In genomic region chr12:591571-592505, GRCh38 we compare ENCODE assay signal across 12 cellular contexts.
DNase-seq lines count a peak whose midpoint lies in the region; ATAC-seq and TF ChIP-seq lines count a peak whose summit lies in the region.
"Had no signal": no experiment of that assay in that cellular context is flagged by ENCODE, and none has a peak within 500 bp of the region (broad histone marks: within the 10 kb centered on the region; RNA-seq: fewer than 3 reads in every experiment).

No MANE protein-coding gene starts in this region.

- H3K4me1 Mint-ChIP-seq in chondrocyte (ENCODE audit: low read depth) (no peaks in the 10 kb centered on the region), endodermal cell (peaks cover 3% of the 10 kb centered on the region), T-helper 17 cell (peaks cover 5% of the 10 kb centered on the region)
- no peaks in the 10 kb centered on the region for H3K4me1 Mint-ChIP-seq in activated T-cell treated with anti-CD3 and anti-CD28 coated beads, Interleukin-2, amount 50 U/mL, for 24 hours (ENCODE audit: low read depth)

- no peaks in the 10 kb centered on the region for H3K36me3 ChIP-seq in BLaER1 treated with 17β-estradiol and CSF1 and Interleukin-3, amounts not matched to agents 10 nM and 100 nM
- no peaks in the 10 kb centered on the region for H3K36me3 ChIP-seq in neutrophil
- H3K36me3 ChIP-seq in endodermal cell (ENCODE audit: control insufficient read depth, insufficient read depth, low read length), result no peaks in the 10 kb centered on the region
- H3K36me3 ChIP-seq: thyroid gland had no signal

- H3K36me3 Mint-ChIP-seq in chondrocyte (ENCODE audit: low read depth), result peaks cover 3% of the 10 kb centered on the region
- no peaks in the 10 kb centered on the region for H3K36me3 Mint-ChIP-seq in endodermal cell (ENCODE audit: low read depth)
- no peaks in the 10 kb centered on the region for H3K36me3 Mint-ChIP-seq in T-helper 17 cell (ENCODE audit: low read depth)
- no peaks in the 10 kb centered on the region for H3K36me3 Mint-ChIP-seq in activated T-cell treated with anti-CD3 and anti-CD28 coated beads, Interleukin-2, amount 50 U/mL, for 24 hours (ENCODE audit: low read depth)

- peak overlapping the region; percentile 6 to 73 (median 54); a peak in 17 of 22 replicates for H3K9ac ChIP-seq in BLaER1 treated with 17β-estradiol and CSF1 and Interleukin-3, amounts not matched to agents 10 nM and 100 nM
- H3K9ac ChIP-seq in endodermal cell (ENCODE audit: extremely low read depth, low read length, poor library complexity, severe bottlenecking), result no peak overlapping the region

- H3K4me2 ChIP-seq in BLaER1 treated with 17β-estradiol and CSF1 and Interleukin-3, amounts not matched to agents 10 nM and 100 nM, result peak overlapping the region; percentile 69 to 97 (median 83)

- peaks cover 3% of the 10 kb centered on the region for H3K9me3 Mint-ChIP-seq in chondrocyte (ENCODE audit: low read depth)
- H3K9me3 Mint-ChIP-seq in endodermal cell, result peaks cover 3% of the 10 kb centered on the region
- H3K9me3 Mint-ChIP-seq in activated T-cell treated with anti-CD3 and anti-CD28 coated beads, Interleukin-2, amount 50 U/mL, for 24 hours, result peaks cover 3% of the 10 kb centered on the region

- 90 to 91% methylated on average over 20 to 22 of the region's 22 CpGs for WGBS in endodermal cell (ENCODE audit: insufficient coverage in 1 of 2, insufficient read length in 1 of 2), 2 experiments

- peaks cover 4% of the 10 kb centered on the region for H3K27me3 Mint-ChIP-seq in chondrocyte (ENCODE audit: low read depth)
- H3K27me3 Mint-ChIP-seq in endodermal cell (ENCODE audit: insufficient read depth), result no peaks in the 10 kb centered on the region
- no peaks in the 10 kb centered on the region for H3K27me3 Mint-ChIP-seq in T-helper 17 cell
- no peaks in the 10 kb centered on the region for H3K27me3 Mint-ChIP-seq in activated T-cell treated with anti-CD3 and anti-CD28 coated beads, Interleukin-2, amount 50 U/mL, for 24 hours

- TF ChIP-seq CTCF in chondrocyte (IDR thresholded peaks at IDR 0.05) (no peak), neutrophil (IDR thresholded peaks at IDR 0.05) (no peak), endodermal cell (conservative IDR thresholded peaks at IDR 0.05) (no peak)

- no peaks in the 10 kb centered on the region for H3K27me3 ChIP-seq in BLaER1 treated with 17β-estradiol and CSF1 and Interleukin-3, amounts not matched to agents 10 nM and 100 nM
- H3K27me3 ChIP-seq in neutrophil (no peaks in the 10 kb centered on the region), endodermal cell (ENCODE audit: control insufficient read depth, insufficient read depth, low read length, poor library complexity, severe bottlenecking) (no peaks in the 10 kb centered on the region)
- H3K27me3 ChIP-seq: thyroid gland had no signal

- peak; percentile 99 for DNase-seq in NCI-H2171 treated with DMSO at 0.1 percent for 48 hours (lab: John Stamatoyannopoulos, UW)
- DNase-seq in chondrocyte (ENCODE audit: low spot score), result peak; percentile 60
- no peak for DNase-seq in endodermal cell
- DNase-seq in T-helper 17 cell, result no peak
- DNase-seq in activated T-cell treated with anti-CD3 and anti-CD28 coated beads, Interleukin-2, amount 50 U/mL, for 24 hours, result no peak
- DNase-seq: activated CD4-positive, alpha-beta T cell treated with anti-CD3 and anti-CD28 coated beads, Interleukin-2, amount 10 ng/mL, durations not matched to agents 24 days and 14 days; activated naive CD4-positive, alpha-beta T cell treated with anti-CD3 and anti-CD28 coated beads for 36 hours; thyroid gland had no signal

- peaks cover 44 to 59% (median 55%) of the 10 kb centered on the region in 10 experiments for H3K4me1 ChIP-seq in BLaER1 treated with 17β-estradiol and CSF1 and Interleukin-3, amounts not matched to agents 10 nM and 100 nM
- peaks cover 31 to 38% of the 10 kb centered on the region in 2 experiments for H3K4me1 ChIP-seq in neutrophil (ENCODE audit: control insufficient read depth in 1 of 2, insufficient read depth in 1 of 2, low read depth in 1 of 2, low read length in 1 of 2)
- H3K4me1 ChIP-seq in endodermal cell (ENCODE audit: control insufficient read depth, insufficient read depth, low read length), result no peaks in the 10 kb centered on the region
- H3K4me1 ChIP-seq: thyroid gland had no signal

- no peak overlapping the region for H3K4me3 Mint-ChIP-seq in chondrocyte (ENCODE audit: unreplicated experiment)
- no peak overlapping the region for H3K4me3 Mint-ChIP-seq in endodermal cell
- no peak overlapping the region for H3K4me3 Mint-ChIP-seq in T-helper 17 cell
- H3K4me3 Mint-ChIP-seq in activated T-cell treated with anti-CD3 and anti-CD28 coated beads, Interleukin-2, amount 50 U/mL, for 24 hours, result no peak overlapping the region
- H3K4me3 Mint-ChIP-seq: activated CD4-positive, alpha-beta T cell treated with anti-CD3 and anti-CD28 coated beads, Interleukin-2, amount 10 ng/mL, durations not matched to agents 24 days and 14 days; activated naive CD4-positive, alpha-beta T cell treated with anti-CD3 and anti-CD28 coated beads for 36 hours had no signal

- no peak for ATAC-seq in HG03039 (IDR thresholded peaks at IDR 0.05; ENCODE audit: unreplicated experiment)
- no peak for ATAC-seq in T-helper 17 cell

- no peaks in the 10 kb centered on the region for H4K20me1 ChIP-seq in BLaER1 treated with 17β-estradiol and CSF1 and Interleukin-3, amounts not matched to agents 10 nM and 100 nM

- peaks cover 0 to 25% (median 0%) of the 10 kb centered on the region in 11 experiments; a peak in 6 of 22 replicates for H3K9me3 ChIP-seq in BLaER1 treated with 17β-estradiol and CSF1 and Interleukin-3, amounts not matched to agents 10 nM and 100 nM (replicated peaks in 1 of 11)
- H3K9me3 ChIP-seq in neutrophil, result no peaks in the 10 kb centered on the region
- peaks cover 6% of the 10 kb centered on the region for H3K9me3 ChIP-seq in endodermal cell (ENCODE audit: control insufficient read depth, low read length)
- no peaks in the 10 kb centered on the region for H3K9me3 ChIP-seq in T-helper 17 cell (ENCODE audit: control insufficient read depth, low read length, poor library complexity, severe bottlenecking)
- H3K9me3 ChIP-seq: thyroid gland had no signal

- H3K27ac ChIP-seq in BLaER1 treated with 17β-estradiol and CSF1 and Interleukin-3, amounts not matched to agents 10 nM and 100 nM, result peak overlapping the region in 9 of 11 experiments; percentile 28 to 83 (median 68); a peak in 18 of 22 replicates
- H3K27ac ChIP-seq in neutrophil (peak overlapping the region; percentile 66), endodermal cell (ENCODE audit: low read depth, low read length) (no peak overlapping the region)
- H3K27ac ChIP-seq: SK-N-MC, thyroid gland had no signal

- no peak overlapping the region for H3K27ac Mint-ChIP-seq in chondrocyte (ENCODE audit: unreplicated experiment)
- no peak overlapping the region for H3K27ac Mint-ChIP-seq in endodermal cell
- no peak overlapping the region for H3K27ac Mint-ChIP-seq in T-helper 17 cell
- H3K27ac Mint-ChIP-seq in activated T-cell treated with anti-CD3 and anti-CD28 coated beads, Interleukin-2, amount 50 U/mL, for 24 hours, result no peak overlapping the region
- H3K27ac Mint-ChIP-seq: activated CD4-positive, alpha-beta T cell treated with anti-CD3 and anti-CD28 coated beads, Interleukin-2, amount 10 ng/mL, durations not matched to agents 24 days and 14 days; activated naive CD4-positive, alpha-beta T cell treated with anti-CD3 and anti-CD28 coated beads for 36 hours had no signal

- H3K4me3 ChIP-seq in BLaER1 treated with 17β-estradiol and CSF1 and Interleukin-3, amounts not matched to agents 10 nM and 100 nM, result peak overlapping the region in 5 of 10 experiments; percentile 8 to 42 (median 27); a peak in 5 of 20 replicates
- H3K4me3 ChIP-seq in neutrophil (ENCODE audit: low read depth in 1 of 2, low read length in 1 of 2), result no peak overlapping the region
- no peak overlapping the region for H3K4me3 ChIP-seq in endodermal cell (ENCODE audit: low read length)
- H3K4me3 ChIP-seq: SK-N-MC, thyroid gland had no signal

Comparison
In these comparisons a context has a peak if more than half of its experiments do, and no peak if none do; other contexts are left out.
1. DNase-seq: peak in NCI-H2171 treated with DMSO at 0.1 percent for 48 hours (single experiment) and chondrocyte (single experiment); none in endodermal cell (single experiment), T-helper 17 cell (0 of 3) and activated T-cell treated with anti-CD3 and anti-CD28 coated beads, Interleukin-2, amount 50 U/mL, for 24 hours (single experiment).